ENCODE assay signal across 12 cellular contexts in the genomic region with DNA sequence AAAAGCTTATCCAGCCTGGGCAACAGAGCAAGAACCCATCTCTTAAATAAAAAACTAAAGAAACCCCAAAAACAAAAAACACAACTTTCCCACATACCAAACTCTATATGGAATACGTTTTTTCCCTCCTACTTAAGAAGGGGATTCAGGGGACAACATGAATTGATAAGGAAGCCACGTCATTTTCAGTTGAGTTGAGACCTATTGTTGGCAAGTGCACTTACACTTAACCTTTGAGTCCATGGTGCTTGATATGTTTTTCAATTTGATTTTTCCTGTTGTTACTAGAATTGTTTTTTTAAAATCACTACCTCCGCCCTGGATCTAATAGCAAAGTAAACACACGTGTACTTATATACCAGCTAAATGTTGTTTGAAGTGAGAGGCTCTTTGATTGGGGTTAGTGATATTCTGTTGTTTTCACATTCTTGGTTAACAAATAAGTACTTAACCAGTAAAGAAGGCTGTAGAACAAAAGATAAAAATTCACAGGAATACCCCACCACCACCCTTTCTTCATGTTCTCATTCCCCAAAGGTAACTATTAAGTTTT. TPM values are rescaled to one million over a fixed set of nuclear protein-coding genes. Genes with fewer than 3 reads are reported as not detected.
A peak's percentile ranks its signal among the peaks of the same experiment; 100 is the strongest.
DNase-seq lines count a peak whose midpoint lies in the region; ATAC-seq and TF ChIP-seq lines count a peak whose summit lies in the region.
"Had no signal": no experiment of that assay in that cellular context is flagged by ENCODE, and none has a peak within 500 bp of the region (broad histone marks: within the 10 kb centered on the region; RNA-seq: fewer than 3 reads in every experiment).

No MANE protein-coding gene starts in this region.

- peaks cover 23 to 29% of the 10 kb centered on the region in 2 donors for H3K4me1 ChIP-seq in adrenal gland (replicated peaks in 1 of 2)
- H3K4me1 ChIP-seq: BE2C had no signal

- H3K27ac ChIP-seq in VCaP = peak overlapping the region; percentile 88
- no peak overlapping the region for H3K27ac ChIP-seq in adrenal gland

- no peak overlapping the region for H3K4me3 ChIP-seq in adrenal gland

- H3K4me3 Mint-ChIP-seq in activated CD8-positive, alpha-beta memory T cell treated with anti-CD3 and anti-CD28 coated beads, Interleukin-2, amount 10 ng/mL, durations not matched to agents 7 days and 5 days = peak overlapping the region; percentile 89
- H3K4me3 Mint-ChIP-seq in glutamatergic neuron (ENCODE audit: unreplicated experiment) = peak overlapping the region; percentile 87
- H3K4me3 Mint-ChIP-seq in stimulated activated effector memory CD8-positive, alpha-beta T cell treated with anti-CD3 and anti-CD28 coated beads, Interleukin-12 subunit alpha, Interleukin-12 subunit beta, amount 100 ng/mL, for 72 hours = peak overlapping the region; percentile 95

- no peaks in the 10 kb centered on the region for H3K36me3 ChIP-seq in adrenal gland (replicated peaks in 1 of 2)
- H3K36me3 ChIP-seq: BE2C had no signal

- intact Hi-C loops in adrenal gland (cut with DNase I) = no loop called here

- peaks cover 10% of the 10 kb centered on the region for H3K36me3 Mint-ChIP-seq in activated CD8-positive, alpha-beta memory T cell treated with anti-CD3 and anti-CD28 coated beads, Interleukin-2, amount 10 ng/mL, durations not matched to agents 7 days and 5 days
- H3K36me3 Mint-ChIP-seq in glutamatergic neuron (ENCODE audit: unreplicated experiment) = no peaks in the 10 kb centered on the region
- peaks cover 51% of the 10 kb centered on the region for H3K36me3 Mint-ChIP-seq in stimulated activated effector memory CD8-positive, alpha-beta T cell treated with anti-CD3 and anti-CD28 coated beads, Interleukin-12 subunit alpha, Interleukin-12 subunit beta, amount 100 ng/mL, for 72 hours

- no peak for ATAC-seq in activated CD8-positive, alpha-beta memory T cell treated with anti-CD3 and anti-CD28 coated beads, Interleukin-2, amount 10 ng/mL, durations not matched to agents 7 days and 5 days
- ATAC-seq in stimulated activated effector memory CD8-positive, alpha-beta T cell treated with anti-CD3 and anti-CD28 coated beads, Interleukin-12 subunit alpha, Interleukin-12 subunit beta, amount 100 ng/mL, for 72 hours = no peak
- no peak for ATAC-seq in GM19467 (IDR thresholded peaks at IDR 0.05; ENCODE audit: unreplicated experiment)

- CTCF ChIA-PET in activated CD8-positive, alpha-beta memory T cell treated with anti-CD3 and anti-CD28 coated beads, Interleukin-2, amount 10 ng/mL, durations not matched to agents 7 days and 5 days (lab: Charles Lee) = interaction anchor here (1.4 to 2.2 kb wide), 2 partner anchors 29 to 67 kb away, joined by 3 to 13 read pairs; no protein-coding TSS in a partner anchor

- 87 to 92% (median 90%) methylated on average over 4 of the region's 4 CpGs for WGBS in adrenal gland, 4 donors

- no peaks in the 10 kb centered on the region for H3K27me3 Mint-ChIP-seq in activated CD8-positive, alpha-beta memory T cell treated with anti-CD3 and anti-CD28 coated beads, Interleukin-2, amount 10 ng/mL, durations not matched to agents 7 days and 5 days
- no peaks in the 10 kb centered on the region for H3K27me3 Mint-ChIP-seq in glutamatergic neuron (ENCODE audit: unreplicated experiment)

- H3K4me1 Mint-ChIP-seq in activated CD8-positive, alpha-beta memory T cell treated with anti-CD3 and anti-CD28 coated beads, Interleukin-2, amount 10 ng/mL, durations not matched to agents 7 days and 5 days = peaks cover 35% of the 10 kb centered on the region
- peaks cover 6% of the 10 kb centered on the region for H3K4me1 Mint-ChIP-seq in glutamatergic neuron (ENCODE audit: low read depth, unreplicated experiment)
- peaks cover 30% of the 10 kb centered on the region for H3K4me1 Mint-ChIP-seq in stimulated activated effector memory CD8-positive, alpha-beta T cell treated with anti-CD3 and anti-CD28 coated beads, Interleukin-12 subunit alpha, Interleukin-12 subunit beta, amount 100 ng/mL, for 72 hours

- TF ChIP-seq CTCF in VCaP (conservative IDR thresholded peaks at IDR 0.05) = no peak
- no peak for TF ChIP-seq CTCF in glutamatergic neuron (IDR thresholded peaks at IDR 0.05; ENCODE audit: partially characterized antibody, unreplicated experiment)
- TF ChIP-seq CTCF in adrenal gland (IDR thresholded peaks at IDR 0.05) = no peak

- no peaks in the 10 kb centered on the region for H3K27me3 ChIP-seq in adrenal gland
- H3K27me3 ChIP-seq: BE2C had no signal

- H3K27ac Mint-ChIP-seq in activated CD8-positive, alpha-beta memory T cell treated with anti-CD3 and anti-CD28 coated beads, Interleukin-2, amount 10 ng/mL, durations not matched to agents 7 days and 5 days = peak overlapping the region; percentile 76
- no peak overlapping the region for H3K27ac Mint-ChIP-seq in glutamatergic neuron (ENCODE audit: unreplicated experiment)
- H3K27ac Mint-ChIP-seq in stimulated activated effector memory CD8-positive, alpha-beta T cell treated with anti-CD3 and anti-CD28 coated beads, Interleukin-12 subunit alpha, Interleukin-12 subunit beta, amount 100 ng/mL, for 72 hours = no peak overlapping the region

- DNase-seq in activated CD8-positive, alpha-beta memory T cell treated with anti-CD3 and anti-CD28 coated beads, Interleukin-2, amount 10 ng/mL, durations not matched to agents 7 days and 5 days = no peak
- DNase-seq in activated CD8-positive, alpha-beta memory T cell treated with anti-CD3 and anti-CD28 coated beads, Interleukin-2, amount 50 U/mL, for 4 hours = no peak
- DNase-seq in glutamatergic neuron (no peak), adrenal gland (no peak), SW480 (ENCODE audit: low spot score) (no peak)
- DNase-seq in stimulated activated effector memory CD8-positive, alpha-beta T cell treated with anti-CD3 and anti-CD28 coated beads, Interleukin-12 subunit alpha, Interleukin-12 subunit beta, amount 100 ng/mL, for 72 hours (ENCODE audit: low spot score in 2 of 2) = no peak
- DNase-seq: amygdala, BE2C, NCI-H1930, retina had no signal

- no peaks in the 10 kb centered on the region for H3K9me3 Mint-ChIP-seq in activated CD8-positive, alpha-beta memory T cell treated with anti-CD3 and anti-CD28 coated beads, Interleukin-2, amount 10 ng/mL, durations not matched to agents 7 days and 5 days (ENCODE audit: low read depth)
- H3K9me3 Mint-ChIP-seq in glutamatergic neuron (ENCODE audit: unreplicated experiment) = peaks cover 2% of the 10 kb centered on the region
- H3K9me3 Mint-ChIP-seq in stimulated activated effector memory CD8-positive, alpha-beta T cell treated with anti-CD3 and anti-CD28 coated beads, Interleukin-12 subunit alpha, Interleukin-12 subunit beta, amount 100 ng/mL, for 72 hours = no peaks in the 10 kb centered on the region

- TF ChIP-seq POLR2A in adrenal gland (IDR thresholded peaks at IDR 0.05) = no peak

- H3K9me3 ChIP-seq in adrenal gland (replicated peaks in 1 of 3) = no peaks in the 10 kb centered on the region
- H3K9me3 ChIP-seq: BE2C had no signal

RNA-seq across cellular contexts. Expression of a gene that starts 2.0 kb away (rescaled TPM):
- 10 to 100 TPM; 40.1 to 40.7 TPM for total RNA-seq in activated CD8-positive, alpha-beta memory T cell treated with anti-CD3 and anti-CD28 coated beads, Interleukin-2, amount 10 ng/mL, durations not matched to agents 7 days and 5 days
- total RNA-seq in glutamatergic neuron (ENCODE audit: unreplicated experiment) (72.7 TPM), adrenal gland (10 to 100 TPM; 12.6 to 83.1 (median 44.7) TPM)
- polyA plus RNA-seq in adrenal gland = 10 to 100 TPM; 29.9 to 85.9 (median 56.8) TPM
